In the genomic region with DNA sequence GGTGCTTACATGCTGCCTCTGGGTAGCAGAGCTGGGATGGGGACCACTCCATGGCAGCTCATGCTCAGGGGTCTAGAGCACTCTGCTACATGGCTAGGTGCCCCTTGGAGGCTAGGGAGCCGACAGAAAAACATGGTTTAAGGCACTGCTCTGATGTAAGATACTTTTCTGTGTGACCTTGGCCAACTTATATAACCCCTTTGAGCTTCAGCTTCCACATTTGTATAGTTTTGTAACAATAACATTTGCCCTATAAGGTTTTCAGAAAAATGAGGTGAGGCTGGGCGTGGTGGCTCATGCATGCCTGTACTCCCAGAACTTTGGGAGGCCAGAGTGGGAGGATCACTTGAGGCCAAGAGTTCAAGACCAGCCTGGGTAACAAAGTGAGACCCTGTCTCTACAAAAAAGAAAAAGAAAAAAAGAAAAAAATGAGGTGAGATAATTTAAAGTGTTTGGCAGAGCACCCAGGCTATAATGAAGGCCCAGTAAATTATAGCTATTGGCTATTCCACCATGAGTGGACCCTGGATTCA, we compare ENCODE assay signal across 1 cellular context.
A peak's percentile ranks its signal among the peaks of the same experiment; 100 is the strongest.
TF ChIP-seq lines count a peak whose summit lies in the region.

No MANE protein-coding gene starts in this region.

TF ChIP-seq in HepG2, 621 proteins besides CTCF, POLR2A, EP300 and RAD21 (continues in another document):
- TF ChIP-seq NR2F1 (CRISPR knock-in tag; IDR thresholded peaks at IDR 0.05) = peak in 1 of 2 experiments; percentile 34; a peak in 1 of 4 replicates
- TF ChIP-seq, protein P1, sequence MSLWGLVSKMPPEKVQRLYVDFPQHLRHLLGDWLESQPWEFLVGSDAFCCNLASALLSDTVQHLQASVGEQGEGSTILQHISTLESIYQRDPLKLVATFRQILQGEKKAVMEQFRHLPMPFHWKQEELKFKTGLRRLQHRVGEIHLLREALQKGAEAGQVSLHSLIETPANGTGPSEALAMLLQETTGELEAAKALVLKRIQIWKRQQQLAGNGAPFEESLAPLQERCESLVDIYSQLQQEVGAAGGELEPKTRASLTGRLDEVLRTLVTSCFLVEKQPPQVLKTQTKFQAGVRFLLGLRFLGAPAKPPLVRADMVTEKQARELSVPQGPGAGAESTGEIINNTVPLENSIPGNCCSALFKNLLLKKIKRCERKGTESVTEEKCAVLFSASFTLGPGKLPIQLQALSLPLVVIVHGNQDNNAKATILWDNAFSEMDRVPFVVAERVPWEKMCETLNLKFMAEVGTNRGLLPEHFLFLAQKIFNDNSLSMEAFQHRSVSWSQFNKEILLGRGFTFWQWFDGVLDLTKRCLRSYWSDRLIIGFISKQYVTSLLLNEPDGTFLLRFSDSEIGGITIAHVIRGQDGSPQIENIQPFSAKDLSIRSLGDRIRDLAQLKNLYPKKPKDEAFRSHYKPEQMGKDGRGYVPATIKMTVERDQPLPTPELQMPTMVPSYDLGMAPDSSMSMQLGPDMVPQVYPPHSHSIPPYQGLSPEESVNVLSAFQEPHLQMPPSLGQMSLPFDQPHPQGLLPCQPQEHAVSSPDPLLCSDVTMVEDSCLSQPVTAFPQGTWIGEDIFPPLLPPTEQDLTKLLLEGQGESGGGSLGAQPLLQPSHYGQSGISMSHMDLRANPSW (CRISPR knock-in tag; IDR thresholded peaks at IDR 0.05; ENCODE audit: borderline replicate concordance) = 0 out of 2 replicates have a peak, but pooled peaks have one; percentile 42
- peak; percentile 47; the same call in 1 of the 2 replicates for TF ChIP-seq SOX5 (CRISPR knock-in tag; IDR thresholded peaks at IDR 0.05; ENCODE audit: borderline replicate concordance)
- TF ChIP-seq, protein P2, sequence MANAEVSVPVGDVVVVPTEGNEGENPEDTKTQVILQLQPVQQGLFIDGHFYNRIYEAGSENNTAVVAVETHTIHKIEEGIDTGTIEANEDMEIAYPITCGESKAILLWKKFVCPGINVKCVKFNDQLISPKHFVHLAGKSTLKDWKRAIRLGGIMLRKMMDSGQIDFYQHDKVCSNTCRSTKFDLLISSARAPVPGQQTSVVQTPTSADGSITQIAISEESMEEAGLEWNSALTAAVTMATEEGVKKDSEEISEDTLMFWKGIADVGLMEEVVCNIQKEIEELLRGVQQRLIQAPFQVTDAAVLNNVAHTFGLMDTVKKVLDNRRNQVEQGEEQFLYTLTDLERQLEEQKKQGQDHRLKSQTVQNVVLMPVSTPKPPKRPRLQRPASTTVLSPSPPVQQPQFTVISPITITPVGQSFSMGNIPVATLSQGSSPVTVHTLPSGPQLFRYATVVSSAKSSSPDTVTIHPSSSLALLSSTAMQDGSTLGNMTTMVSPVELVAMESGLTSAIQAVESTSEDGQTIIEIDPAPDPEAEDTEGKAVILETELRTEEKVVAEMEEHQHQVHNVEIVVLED (CRISPR knock-in tag; IDR thresholded peaks at IDR 0.05; ENCODE audit: borderline replicate concordance) = 0 out of 2 replicates have a peak, but pooled peaks have one; percentile 31
- TF ChIP-seq SOX13 (IDR thresholded peaks at IDR 0.05) = no peak
- TF ChIP-seq SOX13 (CRISPR knock-in tag; conservative IDR thresholded peaks at IDR 0.05 in 1 of 2, IDR thresholded peaks at IDR 0.05 in 1 of 2) = peak in 1 of 2 experiments; percentile 33; a peak in 1 of 4 replicates
- no peak for TF ChIP-seq TSC22D2 (CRISPR knock-in tag; IDR thresholded peaks at IDR 0.05; ENCODE audit: borderline replicate concordance)
- TF ChIP-seq GATAD2A (CRISPR knock-in tag; IDR thresholded peaks at IDR 0.05) = peak; percentile 38; the same call in 1 of the 2 replicates
- TF ChIP-seq ZKSCAN8 (CRISPR knock-in tag; IDR thresholded peaks at IDR 0.05; ENCODE audit: borderline replicate concordance) = 0 out of 2 replicates have a peak, but pooled peaks have one; percentile 43
- peak; percentile 8 for TF ChIP-seq TEAD3 (CRISPR knock-in tag; optimal IDR thresholded peaks at IDR 0.05; ENCODE audit: borderline replicate concordance)
- peak; percentile 70 for TF ChIP-seq RARA (CRISPR knock-in tag; IDR thresholded peaks at IDR 0.05)
- TF ChIP-seq ADNP (CRISPR knock-in tag; IDR thresholded peaks at IDR 0.05) = peak; percentile 56; the same call in 1 of the 2 replicates
- no peak for TF ChIP-seq HNF4G (IDR thresholded peaks at IDR 0.05; ENCODE audit: borderline replicate concordance, low read depth, low read length)
- TF ChIP-seq HNF4G (CRISPR knock-in tag; IDR thresholded peaks at IDR 0.05; ENCODE audit: borderline replicate concordance, low read depth) = 0 out of 2 replicates have a peak, but pooled peaks have one; percentile 23
- TF ChIP-seq ZNF557 (CRISPR knock-in tag; IDR thresholded peaks at IDR 0.05) = no peak
- TF ChIP-seq, protein P3, sequence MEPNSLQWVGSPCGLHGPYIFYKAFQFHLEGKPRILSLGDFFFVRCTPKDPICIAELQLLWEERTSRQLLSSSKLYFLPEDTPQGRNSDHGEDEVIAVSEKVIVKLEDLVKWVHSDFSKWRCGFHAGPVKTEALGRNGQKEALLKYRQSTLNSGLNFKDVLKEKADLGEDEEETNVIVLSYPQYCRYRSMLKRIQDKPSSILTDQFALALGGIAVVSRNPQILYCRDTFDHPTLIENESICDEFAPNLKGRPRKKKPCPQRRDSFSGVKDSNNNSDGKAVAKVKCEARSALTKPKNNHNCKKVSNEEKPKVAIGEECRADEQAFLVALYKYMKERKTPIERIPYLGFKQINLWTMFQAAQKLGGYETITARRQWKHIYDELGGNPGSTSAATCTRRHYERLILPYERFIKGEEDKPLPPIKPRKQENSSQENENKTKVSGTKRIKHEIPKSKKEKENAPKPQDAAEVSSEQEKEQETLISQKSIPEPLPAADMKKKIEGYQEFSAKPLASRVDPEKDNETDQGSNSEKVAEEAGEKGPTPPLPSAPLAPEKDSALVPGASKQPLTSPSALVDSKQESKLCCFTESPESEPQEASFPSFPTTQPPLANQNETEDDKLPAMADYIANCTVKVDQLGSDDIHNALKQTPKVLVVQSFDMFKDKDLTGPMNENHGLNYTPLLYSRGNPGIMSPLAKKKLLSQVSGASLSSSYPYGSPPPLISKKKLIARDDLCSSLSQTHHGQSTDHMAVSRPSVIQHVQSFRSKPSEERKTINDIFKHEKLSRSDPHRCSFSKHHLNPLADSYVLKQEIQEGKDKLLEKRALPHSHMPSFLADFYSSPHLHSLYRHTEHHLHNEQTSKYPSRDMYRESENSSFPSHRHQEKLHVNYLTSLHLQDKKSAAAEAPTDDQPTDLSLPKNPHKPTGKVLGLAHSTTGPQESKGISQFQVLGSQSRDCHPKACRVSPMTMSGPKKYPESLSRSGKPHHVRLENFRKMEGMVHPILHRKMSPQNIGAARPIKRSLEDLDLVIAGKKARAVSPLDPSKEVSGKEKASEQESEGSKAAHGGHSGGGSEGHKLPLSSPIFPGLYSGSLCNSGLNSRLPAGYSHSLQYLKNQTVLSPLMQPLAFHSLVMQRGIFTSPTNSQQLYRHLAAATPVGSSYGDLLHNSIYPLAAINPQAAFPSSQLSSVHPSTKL (CRISPR knock-in tag; IDR thresholded peaks at IDR 0.05) = peak; percentile 63
- no peak for TF ChIP-seq ZNF577 (CRISPR knock-in tag; IDR thresholded peaks at IDR 0.05; ENCODE audit: borderline replicate concordance, low read depth)
- TF ChIP-seq, protein P4, sequence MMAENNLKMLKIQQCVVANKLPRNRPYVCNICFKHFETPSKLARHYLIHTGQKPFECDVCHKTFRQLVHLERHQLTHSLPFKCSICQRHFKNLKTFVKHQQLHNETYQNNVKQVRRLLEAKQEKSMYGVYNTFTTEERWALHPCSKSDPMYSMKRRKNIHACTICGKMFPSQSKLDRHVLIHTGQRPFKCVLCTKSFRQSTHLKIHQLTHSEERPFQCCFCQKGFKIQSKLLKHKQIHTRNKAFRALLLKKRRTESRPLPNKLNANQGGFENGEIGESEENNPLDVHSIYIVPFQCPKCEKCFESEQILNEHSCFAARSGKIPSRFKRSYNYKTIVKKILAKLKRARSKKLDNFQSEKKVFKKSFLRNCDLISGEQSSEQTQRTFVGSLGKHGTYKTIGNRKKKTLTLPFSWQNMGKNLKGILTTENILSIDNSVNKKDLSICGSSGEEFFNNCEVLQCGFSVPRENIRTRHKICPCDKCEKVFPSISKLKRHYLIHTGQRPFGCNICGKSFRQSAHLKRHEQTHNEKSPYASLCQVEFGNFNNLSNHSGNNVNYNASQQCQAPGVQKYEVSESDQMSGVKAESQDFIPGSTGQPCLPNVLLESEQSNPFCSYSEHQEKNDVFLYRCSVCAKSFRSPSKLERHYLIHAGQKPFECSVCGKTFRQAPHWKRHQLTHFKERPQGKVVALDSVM (CRISPR knock-in tag; IDR thresholded peaks at IDR 0.05) = peak; percentile 93
- TF ChIP-seq, protein P5, sequence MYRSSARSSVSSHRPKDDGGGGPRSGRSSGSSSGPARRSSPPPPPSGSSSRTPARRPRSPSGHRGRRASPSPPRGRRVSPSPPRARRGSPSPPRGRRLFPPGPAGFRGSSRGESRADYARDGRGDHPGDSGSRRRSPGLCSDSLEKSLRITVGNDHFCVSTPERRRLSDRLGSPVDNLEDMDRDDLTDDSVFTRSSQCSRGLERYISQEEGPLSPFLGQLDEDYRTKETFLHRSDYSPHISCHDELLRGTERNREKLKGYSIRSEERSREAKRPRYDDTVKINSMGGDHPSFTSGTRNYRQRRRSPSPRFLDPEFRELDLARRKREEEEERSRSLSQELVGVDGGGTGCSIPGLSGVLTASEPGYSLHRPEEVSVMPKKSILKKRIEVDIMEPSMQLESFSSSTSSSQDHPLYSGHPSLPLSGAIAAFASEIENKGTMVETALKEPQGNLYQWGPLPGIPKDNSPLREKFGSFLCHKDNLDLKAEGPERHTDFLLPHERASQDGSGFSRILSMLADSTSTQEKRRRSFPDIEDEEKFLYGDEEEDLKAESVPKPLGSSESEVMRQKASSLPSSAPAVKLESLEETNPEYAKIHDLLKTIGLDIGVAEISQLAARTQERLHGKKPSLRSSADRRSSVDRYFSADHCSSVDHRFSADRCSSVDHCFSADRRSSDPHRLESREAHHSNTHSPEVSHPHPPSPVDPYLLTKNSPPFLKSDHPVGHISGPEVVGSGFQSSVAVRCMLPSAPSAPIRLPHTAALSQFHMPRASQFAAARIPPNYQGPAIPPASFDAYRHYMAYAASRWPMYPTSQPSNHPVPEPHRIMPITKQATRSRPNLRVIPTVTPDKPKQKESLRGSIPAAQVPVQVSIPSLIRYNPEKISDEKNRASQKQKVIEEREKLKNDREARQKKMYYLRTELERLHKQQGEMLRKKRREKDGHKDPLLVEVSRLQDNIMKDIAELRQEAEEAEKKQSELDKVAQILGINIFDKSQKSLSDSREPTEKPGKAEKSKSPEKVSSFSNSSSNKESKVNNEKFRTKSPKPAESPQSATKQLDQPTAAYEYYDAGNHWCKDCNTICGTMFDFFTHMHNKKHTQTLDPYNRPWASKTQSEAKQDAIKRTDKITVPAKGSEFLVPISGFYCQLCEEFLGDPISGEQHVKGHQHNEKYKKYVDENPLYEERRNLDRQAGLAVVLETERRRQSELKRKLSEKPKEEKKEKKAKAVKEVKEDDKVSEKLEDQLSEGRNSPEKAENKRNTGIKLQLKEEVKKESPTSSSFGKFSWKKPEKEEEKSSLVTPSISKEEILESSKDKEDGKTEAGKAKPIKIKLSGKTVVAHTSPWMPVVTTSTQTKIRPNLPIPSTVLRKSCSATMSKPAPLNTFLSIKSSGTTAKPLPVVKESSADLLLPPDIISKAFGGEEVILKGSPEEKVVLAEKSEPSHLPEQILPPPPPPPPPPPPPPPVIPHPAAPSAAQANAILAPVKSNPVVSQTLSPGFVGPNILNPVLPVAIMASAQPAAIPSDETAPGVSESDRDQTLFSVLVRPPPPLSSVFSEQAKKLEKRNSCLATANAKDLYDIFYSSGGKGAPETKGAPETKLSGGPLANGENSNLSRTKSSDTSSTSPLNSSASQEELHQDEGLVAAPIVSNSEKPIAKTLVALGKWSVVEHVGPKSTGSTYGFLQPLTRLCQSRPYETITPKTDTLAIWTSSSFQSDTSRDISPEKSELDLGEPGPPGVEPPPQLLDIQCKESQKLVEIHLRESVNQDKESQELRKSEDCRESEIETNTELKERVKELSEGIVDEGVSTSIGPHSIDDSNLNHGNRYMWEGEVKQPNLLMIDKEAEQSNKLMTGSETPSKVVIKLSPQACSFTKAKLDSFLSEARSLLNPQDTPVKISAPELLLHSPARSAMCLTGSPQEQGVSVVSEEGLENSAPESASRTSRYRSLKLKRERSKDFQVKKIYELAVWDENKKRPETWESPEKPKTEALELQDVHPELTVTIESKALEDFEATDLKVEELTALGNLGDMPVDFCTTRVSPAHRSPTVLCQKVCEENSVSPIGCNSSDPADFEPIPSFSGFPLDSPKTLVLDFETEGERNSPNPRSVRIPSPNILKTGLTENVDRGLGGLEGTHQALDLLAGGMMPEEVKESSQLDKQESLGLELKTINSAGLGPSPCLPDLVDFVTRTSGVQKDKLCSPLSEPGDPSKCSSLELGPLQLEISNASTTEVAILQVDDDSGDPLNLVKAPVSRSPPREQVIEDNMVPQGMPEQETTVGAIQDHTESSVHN (CRISPR knock-in tag; IDR thresholded peaks at IDR 0.05) = no peak
- TF ChIP-seq, protein P6, sequence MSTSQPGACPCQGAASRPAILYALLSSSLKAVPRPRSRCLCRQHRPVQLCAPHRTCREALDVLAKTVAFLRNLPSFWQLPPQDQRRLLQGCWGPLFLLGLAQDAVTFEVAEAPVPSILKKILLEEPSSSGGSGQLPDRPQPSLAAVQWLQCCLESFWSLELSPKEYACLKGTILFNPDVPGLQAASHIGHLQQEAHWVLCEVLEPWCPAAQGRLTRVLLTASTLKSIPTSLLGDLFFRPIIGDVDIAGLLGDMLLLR (CRISPR knock-in tag; IDR thresholded peaks at IDR 0.05) = no peak
- TF ChIP-seq, protein P7, sequence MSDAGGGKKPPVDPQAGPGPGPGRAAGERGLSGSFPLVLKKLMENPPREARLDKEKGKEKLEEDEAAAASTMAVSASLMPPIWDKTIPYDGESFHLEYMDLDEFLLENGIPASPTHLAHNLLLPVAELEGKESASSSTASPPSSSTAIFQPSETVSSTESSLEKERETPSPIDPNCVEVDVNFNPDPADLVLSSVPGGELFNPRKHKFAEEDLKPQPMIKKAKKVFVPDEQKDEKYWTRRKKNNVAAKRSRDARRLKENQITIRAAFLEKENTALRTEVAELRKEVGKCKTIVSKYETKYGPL (CRISPR knock-in tag; IDR thresholded peaks at IDR 0.05) = peak; percentile 75; the same call in 1 of the 2 replicates
- TF ChIP-seq ZNF747 (CRISPR knock-in tag; IDR thresholded peaks at IDR 0.05; ENCODE audit: borderline replicate concordance) = no peak
- TF ChIP-seq ARID2 (CRISPR knock-in tag; IDR thresholded peaks at IDR 0.05; ENCODE audit: borderline replicate concordance) = no peak
- TF ChIP-seq RXRB (CRISPR knock-in tag; IDR thresholded peaks at IDR 0.05; ENCODE audit: borderline replicate concordance) = peak; percentile 57; the same call in 1 of the 2 replicates
- TF ChIP-seq, protein P8, sequence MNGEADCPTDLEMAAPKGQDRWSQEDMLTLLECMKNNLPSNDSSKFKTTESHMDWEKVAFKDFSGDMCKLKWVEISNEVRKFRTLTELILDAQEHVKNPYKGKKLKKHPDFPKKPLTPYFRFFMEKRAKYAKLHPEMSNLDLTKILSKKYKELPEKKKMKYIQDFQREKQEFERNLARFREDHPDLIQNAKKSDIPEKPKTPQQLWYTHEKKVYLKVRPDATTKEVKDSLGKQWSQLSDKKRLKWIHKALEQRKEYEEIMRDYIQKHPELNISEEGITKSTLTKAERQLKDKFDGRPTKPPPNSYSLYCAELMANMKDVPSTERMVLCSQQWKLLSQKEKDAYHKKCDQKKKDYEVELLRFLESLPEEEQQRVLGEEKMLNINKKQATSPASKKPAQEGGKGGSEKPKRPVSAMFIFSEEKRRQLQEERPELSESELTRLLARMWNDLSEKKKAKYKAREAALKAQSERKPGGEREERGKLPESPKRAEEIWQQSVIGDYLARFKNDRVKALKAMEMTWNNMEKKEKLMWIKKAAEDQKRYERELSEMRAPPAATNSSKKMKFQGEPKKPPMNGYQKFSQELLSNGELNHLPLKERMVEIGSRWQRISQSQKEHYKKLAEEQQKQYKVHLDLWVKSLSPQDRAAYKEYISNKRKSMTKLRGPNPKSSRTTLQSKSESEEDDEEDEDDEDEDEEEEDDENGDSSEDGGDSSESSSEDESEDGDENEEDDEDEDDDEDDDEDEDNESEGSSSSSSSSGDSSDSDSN (CRISPR knock-in tag; IDR thresholded peaks at IDR 0.05) = 0 out of 2 replicates have a peak, but pooled peaks have one; percentile 29
- no peak for TF ChIP-seq TEAD2 (CRISPR knock-in tag; IDR thresholded peaks at IDR 0.05)
